Comparison of ENCODE assay signal across 11 cellular contexts in the genomic region with DNA sequence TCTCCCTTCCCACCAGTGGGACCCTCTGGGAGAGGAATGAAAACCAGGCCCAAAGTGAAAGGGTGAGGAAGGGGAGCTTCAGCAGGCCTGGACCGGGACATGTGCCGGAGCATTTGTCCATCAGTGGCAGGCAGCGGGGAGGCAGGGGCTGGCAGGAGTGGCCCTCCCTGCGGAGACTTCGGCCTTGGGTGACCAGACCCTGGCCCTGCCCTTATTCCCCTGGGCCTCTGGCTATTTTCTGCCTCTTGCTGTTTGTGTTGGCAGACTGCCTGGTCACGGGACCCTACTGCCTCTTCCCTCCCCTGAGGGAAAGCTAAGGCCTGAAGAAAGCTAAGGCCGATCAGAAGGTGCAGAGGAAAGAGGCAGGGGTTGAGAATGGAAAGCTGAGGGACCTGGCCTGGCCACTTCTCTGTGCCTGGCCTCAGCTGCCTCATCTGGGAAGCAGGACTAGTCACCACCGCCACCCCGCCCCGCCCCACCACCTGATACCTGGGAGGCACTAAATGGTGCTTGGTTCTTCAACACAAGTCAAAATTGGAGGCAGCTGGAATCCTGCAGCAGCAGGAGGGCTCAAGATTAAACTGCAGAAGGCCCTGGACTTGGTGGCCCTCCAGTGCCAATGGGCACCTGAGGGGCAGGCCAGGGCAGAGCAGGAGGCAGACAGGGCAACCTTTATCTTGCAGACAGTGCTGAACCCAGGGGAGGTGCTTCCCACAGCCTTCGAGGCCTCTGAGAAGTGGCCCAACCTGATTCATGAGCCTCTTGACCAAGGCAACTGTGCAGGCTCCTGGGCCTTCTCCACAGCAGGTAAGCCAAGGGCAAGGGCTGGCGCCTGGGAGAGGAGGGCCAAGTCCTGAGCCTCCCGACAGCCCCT. TPM values are rescaled to one million over a fixed set of nuclear protein-coding genes. Genes with fewer than 3 reads are reported as not detected.
A peak's percentile ranks its signal among the peaks of the same experiment; 100 is the strongest.
DNase-seq lines count a peak whose midpoint lies in the region; ATAC-seq and TF ChIP-seq lines count a peak whose summit lies in the region.
"Had no signal": no experiment of that assay in that cellular context is flagged by ENCODE, and none has a peak within 500 bp of the region (broad histone marks: within the 10 kb centered on the region; RNA-seq: fewer than 3 reads in every experiment).

No MANE protein-coding gene starts in this region.

- H2AFZ ChIP-seq in IMR-90 (replicated peaks; ENCODE audit: low read length, poor library complexity) = peak overlapping the region; percentile 24

- TF ChIP-seq CTCF in IMR-90 (conservative IDR thresholded peaks at IDR 0.05; ENCODE audit: low read depth, low read length) (no peak), astrocyte of the cerebellum (IDR thresholded peaks at IDR 0.05; ENCODE audit: low read depth, low read length, missing control alignments) (no peak)

- no peak overlapping the region for H4K5ac ChIP-seq in IMR-90 (ENCODE audit: low read depth, low read length)

- ATAC-seq in IMR-90 (ENCODE audit: low read depth) (0 out of 2 replicates have a peak, but pooled peaks have one; percentile 6), HG03139 (IDR thresholded peaks at IDR 0.05; ENCODE audit: unreplicated experiment) (no peak), GM21526 (IDR thresholded peaks at IDR 0.05; ENCODE audit: low FRiP score, unreplicated experiment) (no peak)
- ATAC-seq: naive thymus-derived CD8-positive, alpha-beta T cell; stimulated activated naive B cell treated with anti-CD40 and anti-IgM and Interleukin-4, amounts not matched to agents 10 μg/mL and 1 μg/mL and 100 μg/mL, for 72 hours had no signal

- H3K4me1 ChIP-seq in IMR-90 (ENCODE audit: control insufficient read depth, insufficient read depth, low read length) = peaks cover 19% of the 10 kb centered on the region; the same call in 1 of the 2 replicates
- H3K4me1 ChIP-seq in stomach smooth muscle (ENCODE audit: control insufficient read depth, insufficient read depth, low read length) = peaks cover 96% of the 10 kb centered on the region

- WGBS in IMR-90 (ENCODE audit: extremely low coverage in 2 of 2, insufficient read length in 1 of 2), 2 experiments = 50% methylated on average over 1 of the region's 13 CpGs; no CpG with 5 or more reads in 1 of the 2 experiments

- H2BK120ac ChIP-seq in IMR-90 (ENCODE audit: low read depth, low read length) = no peak overlapping the region

- H3K4me3 ChIP-seq in IMR-90 (ENCODE audit: insufficient read depth, low read depth, low read length) (no peak overlapping the region), astrocyte of the cerebellum (ENCODE audit: low read depth, low read length) (no peak overlapping the region), stomach smooth muscle (ENCODE audit: low read length in 2 of 2) (peak overlapping the region; percentile 13 to 55)

- H3K27ac ChIP-seq in IMR-90 (ENCODE audit: insufficient read depth, low read length) (no peak overlapping the region), stomach smooth muscle (ENCODE audit: low read length) (peak overlapping the region; percentile 99)
- H3K27ac ChIP-seq: HL-60 had no signal

- H4K91ac ChIP-seq in IMR-90 (ENCODE audit: insufficient read depth, low read depth, low read length) = no peak overlapping the region

- no peak overlapping the region for H4K8ac ChIP-seq in IMR-90 (ENCODE audit: low read depth in 2 of 2, low read length in 2 of 2)

- no peak overlapping the region for H2BK15ac ChIP-seq in IMR-90 (ENCODE audit: low read depth, low read length)

- peak overlapping the region; percentile 0 for H2AK9ac ChIP-seq in IMR-90 (replicated peaks; ENCODE audit: low read depth, low read length, poor library complexity)

- peaks cover 6% of the 10 kb centered on the region; the same call in 1 of the 2 replicates for H3K9me1 ChIP-seq in IMR-90 (ENCODE audit: insufficient read depth, low read length)

- H3K9ac ChIP-seq in IMR-90 (ENCODE audit: low read depth, low read length) (no peak overlapping the region), stomach smooth muscle (ENCODE audit: low read length in 2 of 2) (peak overlapping the region; percentile 50 to 75)

- H3K18ac ChIP-seq in IMR-90 (ENCODE audit: low read depth, low read length) = no peak overlapping the region

- no peak for TF ChIP-seq RAD21 in IMR-90 (IDR thresholded peaks at IDR 0.05; ENCODE audit: low read length)

- DNase-seq in IMR-90 (peak; percentile 53), astrocyte of the cerebellum (ENCODE audit: low read depth) (peak; percentile 39), iris pigment epithelial cell (ENCODE audit: low read depth) (peak; percentile 76), HPDE6-E6E7 (ENCODE audit: extremely low spot score) (no peak), hippocampal formation (lab: John Stamatoyannopoulos, UW) (no peak)
- DNase-seq: stimulated activated naive B cell treated with anti-CD40 and anti-IgM and Interleukin-4, amounts not matched to agents 10 μg/mL and 1 μg/mL and 100 μg/mL, for 72 hours had no signal

- H3K4ac ChIP-seq in IMR-90 (ENCODE audit: low read depth, low read length) = no peak overlapping the region

- intact Hi-C loops in IMR-90 (cut with micrococcal nuclease) = no loop called here

- no peaks in the 10 kb centered on the region for H3K79me1 ChIP-seq in IMR-90 (ENCODE audit: low read depth in 1 of 2, low read length in 2 of 2)

- no peak overlapping the region for H2BK20ac ChIP-seq in IMR-90 (ENCODE audit: low read depth, low read length)

- no peaks in the 10 kb centered on the region for H3K36me3 ChIP-seq in IMR-90 (ENCODE audit: control insufficient read depth, insufficient read depth, low read length)
- peaks cover 21 to 22% of the 10 kb centered on the region in 2 donors for H3K36me3 ChIP-seq in stomach smooth muscle (ENCODE audit: control insufficient read depth in 2 of 2, insufficient read depth in 2 of 2, low read length in 2 of 2)

- no peak overlapping the region for H3K4me2 ChIP-seq in IMR-90 (ENCODE audit: low read depth, low read length)

- no peak overlapping the region for H2BK5ac ChIP-seq in IMR-90 (ENCODE audit: low read depth, low read length, poor library complexity, severe bottlenecking)

- CTCF ChIA-PET in IMR-90 (lab: Yijun Ruan, JAX) = no interaction called here

- no peak overlapping the region for H3K14ac ChIP-seq in IMR-90 (replicated peaks; ENCODE audit: low read depth, low read length)

- H4K20me1 ChIP-seq in IMR-90 (ENCODE audit: insufficient read depth, low read length) = no peaks in the 10 kb centered on the region; the same call in 1 of the 2 replicates

- H2AK5ac ChIP-seq in IMR-90 (ENCODE audit: low read depth, low read length) = no peak overlapping the region

- no peak for TF ChIP-seq POLR2A in IMR-90 (IDR thresholded peaks at IDR 0.05; ENCODE audit: low read depth, low read length)

- H3K27me3 ChIP-seq in IMR-90 (ENCODE audit: control insufficient read depth, insufficient read depth, low read length) (peaks cover 7% of the 10 kb centered on the region), stomach smooth muscle (ENCODE audit: control insufficient read depth in 1 of 2, insufficient read depth in 2 of 2, low read length in 2 of 2) (no peaks in the 10 kb centered on the region)

- in situ Hi-C loops in IMR-90 (cut with MboI; ENCODE audit: low sequenced_read_pairs) = no loop called here
- in situ Hi-C loops in astrocyte of the cerebellum (cut with HindIII; ENCODE audit: low sequenced_read_pairs) = no loop called here

- BruUV-seq in IMR-90 (replicated peaks; lab: Mats Ljungman, UMichigan) = no TSS peak

- POLR2A ChIA-PET in IMR-90 (lab: Charles Lee; ENCODE audit: unreplicated experiment) = no interaction called here

- no peak overlapping the region for H3K23ac ChIP-seq in IMR-90 (ENCODE audit: low read depth, low read length)

- dilution Hi-C loops in IMR-90 (cut with HindIII; ENCODE audit: low sequenced_read_pairs, unreplicated experiment) = no loop called here

- no peak overlapping the region for H3K56ac ChIP-seq in IMR-90 (ENCODE audit: extremely low read depth, insufficient read depth, low read length)

- H3K9me3 ChIP-seq in IMR-90 (ENCODE audit: control insufficient read depth, insufficient read depth, low read length) = no peaks in the 10 kb centered on the region
- H3K9me3 ChIP-seq in stomach smooth muscle (ENCODE audit: control insufficient read depth in 2 of 2, low read length in 2 of 2) = no peaks in the 10 kb centered on the region

TF ChIP-seq in IMR-90, 13 proteins besides CTCF, POLR2A, EP300 and RAD21:
- peak; percentile 87 for TF ChIP-seq BHLHE40 (IDR thresholded peaks at IDR 0.05; ENCODE audit: low read depth, low read length)
- TF ChIP-seq USF2 (IDR thresholded peaks at IDR 0.05; ENCODE audit: low read depth, low read length) = peak; percentile 75
- no peak for TF ChIP-seq MAZ (IDR thresholded peaks at IDR 0.05; ENCODE audit: borderline replicate concordance, low read depth, low read length)
TF ChIP-seq in IMR-90: peak in this region for 2.

RNA-seq across cellular contexts. Expression of gene TINAGL1, which starts 7.9 kb away (rescaled TPM):
- 0.54 and 0.56 TPM in 2 replicates for total RNA-seq in IMR-90 (2012; rRNA removed)
- polyA plus RNA-seq in IMR-90 (2012; rRNA removed) = 1.4 and 1.5 TPM in 2 replicates
- polyA plus RNA-seq in IMR-90 (2012; cell fraction: cytosol; rRNA removed) = 0.76 and 2.1 TPM in 2 replicates
- 1.7 and 2.8 TPM in 2 replicates for polyA plus RNA-seq in IMR-90 (2012; cell fraction: nucleus; rRNA removed; ENCODE audit: low replicate concordance)
- total RNA-seq: naive thymus-derived CD8-positive, alpha-beta T cell had no signal
- polyA plus RNA-seq: naive thymus-derived CD8-positive, alpha-beta T cell had no signal

RNA-seq across cellular contexts. Expression of gene HCRTR1, which starts 33.3 kb away (rescaled TPM):
- total RNA-seq in IMR-90 (2012; rRNA removed) = not detected in 2 replicates
- polyA plus RNA-seq in IMR-90 (2012; rRNA removed) = not detected in 2 replicates
- not detected in 2 replicates for polyA plus RNA-seq in IMR-90 (2012; cell fraction: cytosol; rRNA removed)
- 0.09 and 0.12 TPM in 2 replicates for polyA plus RNA-seq in IMR-90 (2012; cell fraction: nucleus; rRNA removed; ENCODE audit: low replicate concordance)
- total RNA-seq: naive thymus-derived CD8-positive, alpha-beta T cell had no signal
- polyA plus RNA-seq: naive thymus-derived CD8-positive, alpha-beta T cell had no signal

Comparison
In these comparisons a context has a peak if more than half of its experiments do, and no peak if none do; other contexts are left out.
1. DNase-seq: peak in IMR-90 (single experiment), astrocyte of the cerebellum (single experiment) and iris pigment epithelial cell (single experiment); none in HPDE6-E6E7 (single experiment) and hippocampal formation (0 of 2).
2. H3K4me3 ChIP-seq: peak in stomach smooth muscle (2 of 2); none in IMR-90 (single experiment) and astrocyte of the cerebellum (single experiment).